Comparison of ENCODE assay signal across 2 cellular contexts in genomic region chr18:22114526-22115321, GRCh38.
TF ChIP-seq lines count a peak whose summit lies in the region.

No MANE protein-coding gene starts in this region.

TF ChIP-seq in HEK293, 187 proteins besides CTCF, POLR2A, EP300 and RAD21 (continued from another document and continues in another):
- no peak for TF ChIP-seq ZSCAN5A (tag by site-specific recombination; IDR thresholded peaks at IDR 0.05)
- TF ChIP-seq ZNF366 (tag by site-specific recombination; conservative IDR thresholded peaks at IDR 0.05), result peak; percentile 90
- no peak for TF ChIP-seq ZBTB21 (tag by site-specific recombination; IDR thresholded peaks at IDR 0.05)
- no peak for TF ChIP-seq KLF9 (tag by site-specific recombination; IDR thresholded peaks at IDR 0.05; ENCODE audit: low read depth)
- peak; percentile 21; the same call in 1 of the 2 replicates for TF ChIP-seq PRDM6 (tag by site-specific recombination; IDR thresholded peaks at IDR 0.05)
- no peak for TF ChIP-seq SCRT1 (tag by site-specific recombination; IDR thresholded peaks at IDR 0.05; ENCODE audit: borderline replicate concordance)
- no peak for TF ChIP-seq ZNF175 (tag by site-specific recombination; IDR thresholded peaks at IDR 0.05)
- TF ChIP-seq GFI1B (tag by site-specific recombination; IDR thresholded peaks at IDR 0.05), result no peak
- peak; percentile 26; the same call in 1 of the 2 replicates for TF ChIP-seq ZBTB17 (tag by site-specific recombination; IDR thresholded peaks at IDR 0.05)
- no peak for TF ChIP-seq ZNF433 (tag by site-specific recombination; IDR thresholded peaks at IDR 0.05; ENCODE audit: low read depth)
- TF ChIP-seq ZNF585B (tag by site-specific recombination; IDR thresholded peaks at IDR 0.05), result no peak
- no peak for TF ChIP-seq ZNF362 (tag by site-specific recombination; IDR thresholded peaks at IDR 0.05)
- TF ChIP-seq INSM2 (tag by site-specific recombination; IDR thresholded peaks at IDR 0.05), result no peak
- TF ChIP-seq PRDM2 (tag by site-specific recombination; IDR thresholded peaks at IDR 0.05; ENCODE audit: borderline replicate concordance), result no peak
- no peak for TF ChIP-seq MZF1 (tag by site-specific recombination; IDR thresholded peaks at IDR 0.05; ENCODE audit: borderline replicate concordance)

TF ChIP-seq in K562, 482 proteins besides CTCF, POLR2A, EP300 and RAD21 (continued from another document):
- TF ChIP-seq GTF3C2 (IDR thresholded peaks at IDR 0.05; ENCODE audit: borderline replicate concordance, extremely low read depth, insufficient read length) (no peak), U2AF2 (optimal IDR thresholded peaks at IDR 0.05; ENCODE audit: low read depth, low read length) (no peak), SP2 (IDR thresholded peaks at IDR 0.05; ENCODE audit: extremely low read depth, low read depth, low read length, poor library complexity, severe bottlenecking) (no peak)
